ENCODE assay signal across 14 cellular contexts in genomic region chr1:220371324-220371723, GRCh38.
DNase-seq lines count a peak whose midpoint lies in the region; ATAC-seq and TF ChIP-seq lines count a peak whose summit lies in the region.
"Had no signal": no experiment of that assay in that cellular context is flagged by ENCODE, and none has a peak within 500 bp of the region (broad histone marks: within the 10 kb centered on the region; RNA-seq: fewer than 3 reads in every experiment).

No MANE protein-coding gene starts in this region.

- POLR2A ChIA-PET in HEK293 (lab: Yijun Ruan, JAX): no interaction called here
- POLR2A ChIA-PET in PC-9 (lab: Charles Lee; ENCODE audit: unreplicated experiment): no interaction called here

- intact Hi-C loops in PC-9 (cut with micrococcal nuclease; ENCODE audit: unreplicated experiment) (loop anchor here (2.0 to 10.0 kb wide), 2 partner anchors 19 to 403 kb away; no protein-coding TSS in a partner anchor), left colon (cut with DNase I, micrococcal nuclease) (no loop called here)

- H4K20me1 ChIP-seq in PC-9 (ENCODE audit: insufficient read depth): no peaks in the 10 kb centered on the region

- H3K4me2 ChIP-seq in PC-9: peak overlapping the region; percentile 72

- no peak overlapping the region for H2AFZ ChIP-seq in PC-9

- CTCF ChIA-PET in HEK293 (lab: Yijun Ruan, JAX) (interaction anchor here (1.1 to 1.2 kb wide), 2 partner anchors 12 to 18 kb away, joined by 3 to 4 read pairs; no protein-coding TSS in a partner anchor), PC-9 (lab: Charles Lee) (no interaction called here)

- TF ChIP-seq CTCF in HEK293 (tag by site-specific recombination; IDR thresholded peaks at IDR 0.05): 0 out of 2 replicates have a peak, but pooled peaks have one; percentile 15
- peak; percentile 45 for TF ChIP-seq CTCF in PC-9 (conservative IDR thresholded peaks at IDR 0.05)

- DNase-seq in DMS153 treated with DMSO at 0.1 percent for 48 hours (lab: John Stamatoyannopoulos, UW; ENCODE audit: unreplicated experiment) (peak; percentile 30), DMS153 (lab: John Stamatoyannopoulos, UW) (no peak), PC-9 (no peak), left colon (no peak), AG08395 (ENCODE audit: low spot score) (no peak)
- DNase-seq in activated T-cell treated with anti-CD3 and anti-CD28 coated beads, Interleukin-2, amount 50 U/mL, for 48 hours: no peak
- DNase-seq: activated CD4-positive, alpha-beta T cell treated with anti-CD3 and anti-CD28 coated beads, Interleukin-2, amount 10 ng/mL, durations not matched to agents 24 days and 14 days; activated T-cell treated with anti-CD3 and anti-CD28 coated beads, Interleukin-2, amount 50 U/mL, for 24 hours; HFFc6; stomach had no signal

- H3K9me3 ChIP-seq in HEK293 (ENCODE audit: control insufficient read depth, insufficient read depth, low read depth, low read length) (no peaks in the 10 kb centered on the region), PC-9 (ENCODE audit: insufficient read depth, low read depth) (no peaks in the 10 kb centered on the region)
- H3K9me3 ChIP-seq: neutrophil, stomach had no signal

- no peaks in the 10 kb centered on the region for H3K79me2 ChIP-seq in PC-9 (ENCODE audit: low read depth)

- H3K36me3 ChIP-seq in HEK293 (ENCODE audit: control insufficient read depth in 2 of 2, insufficient read depth in 1 of 2, low read length in 2 of 2) (no peaks in the 10 kb centered on the region), PC-9 (ENCODE audit: low read depth) (no peaks in the 10 kb centered on the region)
- H3K36me3 ChIP-seq: neutrophil, stomach had no signal

- no peaks in the 10 kb centered on the region for H3K27me3 ChIP-seq in PC-9 (ENCODE audit: insufficient read depth, low read depth)
- H3K27me3 ChIP-seq: neutrophil, stomach had no signal

- H3K27ac ChIP-seq in HEK293 (ENCODE audit: extremely low read depth, low read depth, low read length) (no peak overlapping the region), PC-9 (peak overlapping the region; percentile 94)
- H3K27ac ChIP-seq: HL-60, neutrophil, stomach had no signal

- H3F3A ChIP-seq in PC-9 (ENCODE audit: insufficient read depth, low read depth): peaks cover 49% of the 10 kb centered on the region

- ATAC-seq in left colon (peak; percentile 60), GM18907 (IDR thresholded peaks at IDR 0.05; ENCODE audit: unreplicated experiment) (no peak)

- BruUV-seq in PC-9 (replicated peaks; lab: Mats Ljungman, UMichigan): no TSS peak

- H3K4me1 ChIP-seq in HEK293 (ENCODE audit: control insufficient read depth, insufficient read depth, low read length) (peaks cover 6% of the 10 kb centered on the region), PC-9 (replicated peaks; ENCODE audit: insufficient read depth) (peaks cover 54% of the 10 kb centered on the region)
- H3K4me1 ChIP-seq: stomach had no signal

- H3K4me3 ChIP-seq in HEK293 (ENCODE audit: low read depth, low read length) (no peak overlapping the region), PC-9 (no peak overlapping the region)
- H3K4me3 ChIP-seq: stomach had no signal

- H3K9me2 ChIP-seq in PC-9 (ENCODE audit: insufficient read depth): no peaks in the 10 kb centered on the region

TF ChIP-seq in HEK293, 187 proteins besides CTCF, POLR2A, EP300 and RAD21:
- TF ChIP-seq PRDM2 (tag by site-specific recombination; IDR thresholded peaks at IDR 0.05; ENCODE audit: borderline replicate concordance) (no peak), ZNF174 (tag by site-specific recombination; IDR thresholded peaks at IDR 0.05) (no peak), KLF7 (tag by site-specific recombination; IDR thresholded peaks at IDR 0.05; ENCODE audit: borderline replicate concordance) (no peak), AEBP2 (tag by site-specific recombination; IDR thresholded peaks at IDR 0.05; ENCODE audit: borderline replicate concordance) (no peak), ZNF138 (tag by site-specific recombination; IDR thresholded peaks at IDR 0.05; ENCODE audit: borderline replicate concordance) (no peak), ZFHX2 (tag by site-specific recombination; conservative IDR thresholded peaks at IDR 0.05) (peak; percentile 84), ZNF146 (tag by site-specific recombination; IDR thresholded peaks at IDR 0.05) (no peak), EGR2 (tag by site-specific recombination; IDR thresholded peaks at IDR 0.05; ENCODE audit: low read depth) (peak; percentile 81; the same call in 1 of the 2 replicates)
